8 cellular contexts compared by ENCODE assay signal in the genomic region with DNA sequence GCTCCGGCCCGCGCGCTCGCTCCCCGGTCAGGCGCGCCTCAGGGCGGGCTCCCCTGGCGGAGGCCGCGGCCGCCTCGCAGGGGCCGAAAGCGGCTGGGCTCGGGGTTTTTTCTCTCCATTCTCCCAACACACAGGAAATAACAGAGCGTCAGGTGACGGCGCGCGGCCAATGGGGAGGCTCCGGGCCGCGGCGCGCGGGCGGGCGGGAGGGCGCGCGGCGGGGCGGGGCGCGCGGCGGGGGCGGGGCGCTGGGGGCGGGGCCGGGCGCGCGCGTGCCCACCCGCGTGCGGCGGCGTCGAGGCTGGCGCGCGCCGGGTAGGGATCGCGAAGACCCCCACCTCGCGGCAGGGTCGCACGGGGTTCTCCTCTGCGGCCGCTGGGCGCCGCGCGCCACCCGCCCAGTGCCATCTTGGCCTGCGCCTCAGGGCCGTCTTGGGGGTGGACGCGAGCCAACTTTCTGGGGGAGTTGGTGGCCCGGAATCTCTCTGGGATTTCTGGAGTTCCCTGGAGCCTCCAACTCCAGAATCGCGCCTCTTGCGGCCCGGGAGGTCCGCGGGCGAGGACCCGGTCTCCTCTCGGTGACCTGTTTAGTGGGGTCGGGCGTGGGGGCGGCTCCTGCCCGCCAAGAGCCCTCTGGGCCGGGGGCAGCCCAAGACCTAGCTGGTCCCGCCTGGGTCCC. TPM values are rescaled to one million over a fixed set of nuclear protein-coding genes. Genes with fewer than 3 reads are reported as not detected.
DNase-seq lines count a peak whose midpoint lies in the region; ATAC-seq and TF ChIP-seq lines count a peak whose summit lies in the region.

A gene (minus strand): TSS at position 142 of the 679 bp plus-strand sequence. CDS start 55,348 bp downstream, outside the sequence.

- H4K20me1 ChIP-seq in OCI-LY7 (ENCODE audit: insufficient read depth, low read length) = peaks cover 18% of the 10 kb centered on the region

- peak within 1 kb of the TSS; percentile 76 for H3K27ac ChIP-seq in OCI-LY7 (ENCODE audit: low read depth, low read length, poor library complexity, severe bottlenecking)
- H3K27ac ChIP-seq in mucosa of rectum (ENCODE audit: low read depth in 2 of 2, low read length in 2 of 2) = peak within 1 kb of the TSS; percentile 89

- H3K27me3 ChIP-seq in mucosa of rectum (ENCODE audit: control insufficient read depth in 2 of 2, insufficient read depth in 2 of 2, low read length in 2 of 2) = no peaks in the 10 kb centered on the region

- no peaks in the 10 kb centered on the region for H3K9me2 ChIP-seq in OCI-LY7 (ENCODE audit: insufficient read depth, low read length)

- peaks cover 45% of the 10 kb centered on the region for H3K79me2 ChIP-seq in OCI-LY7 (ENCODE audit: insufficient read depth, low read depth, low read length)

- H3K9me3 ChIP-seq in OCI-LY7 (ENCODE audit: low read length) = no peaks in the 10 kb centered on the region
- H3K9me3 ChIP-seq in mucosa of rectum (ENCODE audit: control insufficient read depth in 2 of 2, low read length in 2 of 2) = no peaks in the 10 kb centered on the region

- peaks cover 11% of the 10 kb centered on the region; the same call in 1 of the 2 replicates for H3K36me3 ChIP-seq in OCI-LY7 (ENCODE audit: insufficient read depth, low read length)
- H3K36me3 ChIP-seq in mucosa of rectum (ENCODE audit: control insufficient read depth in 2 of 2, insufficient read depth in 2 of 2, low read length in 2 of 2) = no peaks in the 10 kb centered on the region

- peak within 1 kb of the TSS; percentile 4; the same call in 1 of the 2 replicates for H2AFZ ChIP-seq in OCI-LY7 (ENCODE audit: low read length)

- BruUV-seq in OCI-LY7 (replicated peaks; lab: Mats Ljungman, UMichigan) = no TSS peak

- peak; percentile 62 for ATAC-seq in GM19351 (IDR thresholded peaks at IDR 0.05; ENCODE audit: unreplicated experiment)
- ATAC-seq in HG03571 (IDR thresholded peaks at IDR 0.05; ENCODE audit: unreplicated experiment) = peak; percentile 45

- H3K9ac ChIP-seq in mucosa of rectum (ENCODE audit: low read depth in 1 of 2, low read length in 2 of 2) = peak within 1 kb of the TSS; percentile 80 to 81

- POLR2A ChIA-PET in OCI-LY7 (lab: Charles Lee) = no interaction called here

- CTCF ChIA-PET in OCI-LY7 (lab: Charles Lee; ENCODE audit: unreplicated experiment) = no interaction called here

- intact Hi-C loops in OCI-LY7 (cut with micrococcal nuclease; ENCODE audit: unreplicated experiment) = no loop called here

- H3K4me1 ChIP-seq in OCI-LY7 (ENCODE audit: insufficient read depth, low read length, poor library complexity, severe bottlenecking) = peaks cover 15% of the 10 kb centered on the region
- peaks cover 9 to 25% of the 10 kb centered on the region in 2 donors for H3K4me1 ChIP-seq in mucosa of rectum (ENCODE audit: control insufficient read depth in 2 of 2, insufficient read depth in 2 of 2, low read length in 2 of 2)

- H3K4me2 ChIP-seq in OCI-LY7 (ENCODE audit: low read length) = peak within 1 kb of the TSS; percentile 96

- H3K4me3 ChIP-seq in OCI-LY7 (ENCODE audit: low read depth, low read length, poor library complexity, severe bottlenecking) = peak within 1 kb of the TSS; percentile 100
- H3K4me3 ChIP-seq in epithelial cell of proximal tubule (ENCODE audit: low read depth, low read length) = peak within 1 kb of the TSS; percentile 97
- peak within 1 kb of the TSS; percentile 76 to 81 for H3K4me3 ChIP-seq in mucosa of rectum (ENCODE audit: low read length in 2 of 2)

- TF ChIP-seq CTCF in OCI-LY7 (conservative IDR thresholded peaks at IDR 0.05; ENCODE audit: low read length) (no peak), epithelial cell of proximal tubule (conservative IDR thresholded peaks at IDR 0.05; ENCODE audit: low read depth, low read length) (no peak)

- peak; percentile 87 for DNase-seq in CD1c-positive myeloid dendritic cell (ENCODE audit: extremely low spot score)
- peak; percentile 89 for DNase-seq in OCI-LY7 (ENCODE audit: low spot score)
- DNase-seq in activated T-cell treated with anti-CD3 and anti-CD28 coated beads for 48 hours (ENCODE audit: low read depth) = peak; percentile 71
- no peak for DNase-seq in epithelial cell of proximal tubule (ENCODE audit: low read depth)
- peak; percentile 38 to 65 for DNase-seq in stimulated activated CD8-positive, alpha-beta memory T cell treated with anti-CD3 and anti-CD28 coated beads, Interleukin-4, amount 100 ng/mL, for 4 hours (ENCODE audit: low read depth in 2 of 2, low spot score in 1 of 2)

RNA-seq across cellular contexts. Expression of the gene that starts here (rescaled TPM):
- total RNA-seq in OCI-LY7 (2014; rRNA removed; shearing (Covaris generic)) = 55.6 and 56.0 TPM in 2 replicates
- total RNA-seq in OCI-LY7 (2022) (71.1 and 77.8 TPM in 2 replicates), epithelial cell of proximal tubule (27.6 and 30.7 TPM in 2 replicates)
